Comparison of ENCODE assay signal across 8 cellular contexts in genomic region chr19:33134571-33135041, GRCh38.
DNase-seq lines count a peak whose midpoint lies in the region; ATAC-seq lines count a peak whose summit lies in the region.
"Had no signal": no experiment of that assay in that cellular context is flagged by ENCODE, and none has a peak within 500 bp of the region (broad histone marks: within the 10 kb centered on the region; RNA-seq: fewer than 3 reads in every experiment).

No MANE protein-coding gene starts in this region.

- DNase-seq in activated T-cell treated with anti-CD3 and anti-CD28 coated beads for 48 hours (ENCODE audit: low read depth): peak; percentile 60
- peak; percentile 16 for DNase-seq in left kidney (ENCODE audit: low read depth, low spot score)
- DNase-seq in stimulated activated naive B cell treated with anti-CD40 and anti-IgM and Interleukin-4, amounts not matched to agents 10 μg/mL and 1 μg/mL and 100 μg/mL, for 72 hours: no peak
- DNase-seq in SHP77 treated with DMSO at 0.1 percent for 48 hours (lab: John Stamatoyannopoulos, UW): no peak
- DNase-seq in COR-L47 (lab: John Stamatoyannopoulos, UW): no peak

- H3K4me3 Mint-ChIP-seq in T-helper 1 cell treated with Interleukin-12 subunit alpha and Interleukin-12 subunit beta and Interleukin-4 antibody, amounts not matched to agents 30 μg/mL and 1 μg/mL, for 36 hours: peak overlapping the region; percentile 34
- H3K4me3 Mint-ChIP-seq in stimulated activated naive B cell treated with anti-CD40 and anti-IgM and Interleukin-4, amounts not matched to agents 10 μg/mL and 1 μg/mL and 100 μg/mL, for 72 hours: peak overlapping the region; percentile 48 to 51

- H3K4me1 Mint-ChIP-seq in T-helper 1 cell treated with Interleukin-12 subunit alpha and Interleukin-12 subunit beta and Interleukin-4 antibody, amounts not matched to agents 30 μg/mL and 1 μg/mL, for 36 hours (ENCODE audit: low read depth): peaks cover 3% of the 10 kb centered on the region
- peaks cover 2 to 4% of the 10 kb centered on the region in 2 donors for H3K4me1 Mint-ChIP-seq in stimulated activated naive B cell treated with anti-CD40 and anti-IgM and Interleukin-4, amounts not matched to agents 10 μg/mL and 1 μg/mL and 100 μg/mL, for 72 hours

- no peaks in the 10 kb centered on the region for H3K9me3 Mint-ChIP-seq in T-helper 1 cell treated with Interleukin-12 subunit alpha and Interleukin-12 subunit beta and Interleukin-4 antibody, amounts not matched to agents 30 μg/mL and 1 μg/mL, for 36 hours
- H3K9me3 Mint-ChIP-seq in stimulated activated naive B cell treated with anti-CD40 and anti-IgM and Interleukin-4, amounts not matched to agents 10 μg/mL and 1 μg/mL and 100 μg/mL, for 72 hours: no peaks in the 10 kb centered on the region

- peaks cover 3% of the 10 kb centered on the region for H3K36me3 Mint-ChIP-seq in T-helper 1 cell treated with Interleukin-12 subunit alpha and Interleukin-12 subunit beta and Interleukin-4 antibody, amounts not matched to agents 30 μg/mL and 1 μg/mL, for 36 hours (ENCODE audit: low read depth)
- peaks cover 13 to 17% of the 10 kb centered on the region in 2 donors for H3K36me3 Mint-ChIP-seq in stimulated activated naive B cell treated with anti-CD40 and anti-IgM and Interleukin-4, amounts not matched to agents 10 μg/mL and 1 μg/mL and 100 μg/mL, for 72 hours

- no peaks in the 10 kb centered on the region for H3K27me3 Mint-ChIP-seq in T-helper 1 cell treated with Interleukin-12 subunit alpha and Interleukin-12 subunit beta and Interleukin-4 antibody, amounts not matched to agents 30 μg/mL and 1 μg/mL, for 36 hours (ENCODE audit: low read depth)
- H3K27me3 Mint-ChIP-seq in stimulated activated naive B cell treated with anti-CD40 and anti-IgM and Interleukin-4, amounts not matched to agents 10 μg/mL and 1 μg/mL and 100 μg/mL, for 72 hours: peaks cover 0 to 17% of the 10 kb centered on the region in 2 donors

- no peak overlapping the region for H3K27ac Mint-ChIP-seq in T-helper 1 cell treated with Interleukin-12 subunit alpha and Interleukin-12 subunit beta and Interleukin-4 antibody, amounts not matched to agents 30 μg/mL and 1 μg/mL, for 36 hours
- no peak overlapping the region for H3K27ac Mint-ChIP-seq in stimulated activated naive B cell treated with anti-CD40 and anti-IgM and Interleukin-4, amounts not matched to agents 10 μg/mL and 1 μg/mL and 100 μg/mL, for 72 hours

- peak; percentile 63 to 70 for ATAC-seq in stimulated activated naive B cell treated with anti-CD40 and anti-IgM and Interleukin-4, amounts not matched to agents 10 μg/mL and 1 μg/mL and 100 μg/mL, for 72 hours (replicated peaks)
- ATAC-seq in GM21717 (IDR thresholded peaks at IDR 0.05; ENCODE audit: unreplicated experiment): no peak
- ATAC-seq: esophagus mucosa had no signal

Comparison
In these comparisons a context has a peak if more than half of its experiments do, and no peak if none do; other contexts are left out.
1. DNase-seq: peak in activated T-cell treated with anti-CD3 and anti-CD28 coated beads for 48 hours (single experiment) and left kidney (single experiment); none in stimulated activated naive B cell treated with anti-CD40 and anti-IgM and Interleukin-4, amounts not matched to agents 10 μg/mL and 1 μg/mL and 100 μg/mL, for 72 hours (single experiment), SHP77 treated with DMSO at 0.1 percent for 48 hours (single experiment) and COR-L47 (single experiment).